ENCODE assay signal across 8 cellular contexts in the genomic region with DNA sequence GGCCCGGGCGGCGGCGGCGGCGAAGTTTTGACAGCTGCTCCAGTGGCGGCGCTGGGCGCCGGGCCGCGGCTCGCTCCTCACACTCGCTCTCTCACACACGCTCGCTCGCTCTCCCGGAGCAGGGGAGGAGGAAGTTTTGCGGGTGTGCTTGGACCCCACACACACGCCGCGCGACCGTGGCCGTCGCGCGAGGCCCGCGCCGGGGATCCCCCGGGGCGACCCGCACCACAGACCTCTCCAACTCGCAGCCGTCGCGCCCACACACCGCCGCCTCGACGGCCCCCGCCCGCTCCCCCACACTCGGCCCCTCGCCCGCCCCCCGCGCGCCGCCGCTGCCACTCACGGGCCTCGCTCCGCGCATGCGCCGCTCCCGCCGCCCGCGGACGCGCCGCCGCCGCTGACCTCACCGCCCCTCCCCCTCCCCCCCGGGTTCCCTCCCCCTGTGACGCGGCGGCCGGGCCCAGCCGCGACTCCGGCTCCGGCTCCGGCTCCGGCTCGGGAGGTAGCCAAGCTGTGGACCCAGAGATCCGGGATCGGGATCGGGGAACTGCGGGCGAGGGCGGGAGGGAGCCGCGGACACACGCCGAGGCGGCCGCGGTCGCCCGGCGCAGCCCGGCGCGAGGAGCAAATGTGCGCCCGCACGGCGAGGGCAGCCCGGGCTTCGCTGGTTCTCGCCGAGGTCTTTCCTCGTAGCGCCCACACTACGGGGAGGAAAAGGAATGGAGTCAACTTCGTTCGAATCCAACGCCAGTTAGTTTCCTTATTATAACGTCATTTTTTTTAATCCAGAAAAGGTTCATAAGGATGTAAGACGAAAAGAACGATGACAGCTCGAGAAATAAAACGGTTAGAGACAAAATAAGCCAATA. TPM values are rescaled to one million over a fixed set of nuclear protein-coding genes. Genes with fewer than 3 reads are reported as not detected.
DNase-seq lines count a peak whose midpoint lies in the region; ATAC-seq and TF ChIP-seq lines count a peak whose summit lies in the region.

No MANE protein-coding gene starts in this region.

- peaks cover 36% of the 10 kb centered on the region for H4K20me1 ChIP-seq in neural progenitor cell (ENCODE audit: low read depth)

- H3K27me3 ChIP-seq in foreskin keratinocyte, result no peaks in the 10 kb centered on the region
- H3K27me3 ChIP-seq in neural progenitor cell, result peaks cover 11% of the 10 kb centered on the region
- H3K27me3 ChIP-seq in stomach smooth muscle (ENCODE audit: control insufficient read depth in 1 of 2, insufficient read depth in 2 of 2, low read length in 2 of 2), result no peaks in the 10 kb centered on the region

- H3K4me2 ChIP-seq in neural progenitor cell, result peak overlapping the region; percentile 77

- peak overlapping the region; percentile 84 for H2AFZ ChIP-seq in neural progenitor cell (replicated peaks)

- peak; percentile 75 for ATAC-seq in foreskin keratinocyte

- peaks cover 23% of the 10 kb centered on the region for H3F3A ChIP-seq in neural progenitor cell (ENCODE audit: low read depth)

- H3K36me3 ChIP-seq in neural progenitor cell (no peaks in the 10 kb centered on the region), stomach smooth muscle (ENCODE audit: control insufficient read depth in 2 of 2, insufficient read depth in 2 of 2, low read length in 2 of 2) (no peaks in the 10 kb centered on the region)

- H3K79me2 ChIP-seq in neural progenitor cell (ENCODE audit: low read depth), result peaks cover 37% of the 10 kb centered on the region

- H3K4me3 Mint-ChIP-seq in neural progenitor cell, result peak overlapping the region; percentile 90

- H3K9ac ChIP-seq in neural progenitor cell, result no peak overlapping the region
- H3K9ac ChIP-seq in stomach smooth muscle (ENCODE audit: low read length in 2 of 2), result peak overlapping the region; percentile 87

- H3K4me1 ChIP-seq in foreskin keratinocyte (peaks cover 15% of the 10 kb centered on the region), neural progenitor cell (peaks cover 24% of the 10 kb centered on the region), stomach smooth muscle (ENCODE audit: control insufficient read depth, insufficient read depth, low read length) (peaks cover 7% of the 10 kb centered on the region)

- H3K4me3 ChIP-seq in neural progenitor cell (peak overlapping the region; percentile 78), stomach smooth muscle (ENCODE audit: low read length in 2 of 2) (peak overlapping the region; percentile 73 to 76)

- H3K9me3 ChIP-seq in neural progenitor cell (ENCODE audit: low read depth) (no peaks in the 10 kb centered on the region), stomach smooth muscle (ENCODE audit: control insufficient read depth in 2 of 2, low read length in 2 of 2) (no peaks in the 10 kb centered on the region)

- H3K27me3 Mint-ChIP-seq in neural progenitor cell (ENCODE audit: insufficient read depth, low read depth), result peaks cover 5% of the 10 kb centered on the region

- peak overlapping the region; percentile 33 for H3K27ac Mint-ChIP-seq in neural progenitor cell

- no peaks in the 10 kb centered on the region for H3K36me3 Mint-ChIP-seq in neural progenitor cell

- peak; percentile 90 for DNase-seq in EL
- peak; percentile 82 for DNase-seq in GOT3 (lab: John Stamatoyannopoulos, UW)
- peak; percentile 95 for DNase-seq in LoVo (ENCODE audit: low spot score)
- peak; percentile 84 to 91 for DNase-seq in SHP77 (lab: John Stamatoyannopoulos, UW)
- DNase-seq in activated gamma-delta T cell treated with anti-CD3 and anti-CD28 coated beads, Interleukin-2, amount 50 U/mL, for 16 hours (ENCODE audit: low read depth), result peak; percentile 85
- peak; percentile 56 to 81 for DNase-seq in foreskin keratinocyte
- DNase-seq in neural progenitor cell (ENCODE audit: low spot score), result peak; percentile 97

- H3K4me1 Mint-ChIP-seq in neural progenitor cell, result peaks cover 24% of the 10 kb centered on the region

- H3K27ac ChIP-seq in foreskin keratinocyte, result peak overlapping the region; percentile 67
- peak overlapping the region; percentile 86 for H3K27ac ChIP-seq in neural progenitor cell
- peak overlapping the region; percentile 75 for H3K27ac ChIP-seq in stomach smooth muscle (ENCODE audit: low read length)

- H3K9me3 Mint-ChIP-seq in neural progenitor cell, result peaks cover 2% of the 10 kb centered on the region

- no peak for TF ChIP-seq CTCF in foreskin keratinocyte (conservative IDR thresholded peaks at IDR 0.05)
- TF ChIP-seq CTCF in neural progenitor cell (IDR thresholded peaks at IDR 0.05), result no peak

RNA-seq across cellular contexts. Expression of a gene that starts 0.7 kb away (rescaled TPM):
- total RNA-seq in foreskin keratinocyte (19.7 and 20.4 TPM in 2 replicates), neural progenitor cell (ENCODE audit: low replicate concordance) (25.7 and 26.4 TPM in 2 replicates)
- 1.1 and 1.4 TPM in 2 replicates for polyA plus RNA-seq in foreskin keratinocyte

Comparison
In these comparisons a context has a peak if more than half of its experiments do, and no peak if none do; other contexts are left out.
1. Peak in every context shown above with its lines: DNase-seq, ATAC-seq, H3K4me3 ChIP-seq and H3K27ac ChIP-seq.